ENCODE assay signal across 9 cellular contexts in the genomic region with DNA sequence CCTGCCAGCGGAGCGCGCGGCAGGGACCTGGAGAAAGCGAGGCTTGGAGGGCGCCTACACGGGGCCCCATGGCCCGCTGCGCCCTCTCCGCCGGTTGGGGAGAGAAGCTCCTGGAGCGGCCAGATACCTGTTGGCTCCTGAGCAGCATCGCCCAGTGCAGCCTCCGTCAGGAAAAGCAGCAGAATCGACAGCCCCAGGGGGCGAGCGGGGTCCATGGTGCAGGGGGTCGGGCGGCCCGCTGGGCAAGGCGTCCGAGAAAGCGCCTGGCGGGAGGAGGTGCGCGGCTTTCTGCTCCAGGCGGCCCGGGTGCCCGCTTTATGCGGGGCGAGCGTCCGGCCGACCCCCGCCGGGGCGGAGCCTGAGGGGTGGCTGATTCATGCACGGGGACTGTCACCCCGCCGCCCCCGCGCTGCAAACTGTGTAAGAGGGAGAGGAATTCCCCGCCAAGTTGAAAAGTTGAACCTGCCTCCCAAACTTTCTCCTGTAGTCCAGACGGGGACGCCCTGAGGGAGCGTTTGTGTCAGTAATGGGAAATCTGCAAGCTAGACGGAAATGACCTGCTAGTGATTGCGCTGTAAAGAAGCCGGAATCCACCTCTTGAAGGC. TPM values are rescaled to one million over a fixed set of nuclear protein-coding genes. Genes with fewer than 3 reads are reported as not detected.
DNase-seq lines count a peak whose midpoint lies in the region; ATAC-seq and TF ChIP-seq lines count a peak whose summit lies in the region.
"Had no signal": no experiment of that assay in that cellular context is flagged by ENCODE, and none has a peak within 500 bp of the region (broad histone marks: within the 10 kb centered on the region; RNA-seq: fewer than 3 reads in every experiment).

A gene with protein sequence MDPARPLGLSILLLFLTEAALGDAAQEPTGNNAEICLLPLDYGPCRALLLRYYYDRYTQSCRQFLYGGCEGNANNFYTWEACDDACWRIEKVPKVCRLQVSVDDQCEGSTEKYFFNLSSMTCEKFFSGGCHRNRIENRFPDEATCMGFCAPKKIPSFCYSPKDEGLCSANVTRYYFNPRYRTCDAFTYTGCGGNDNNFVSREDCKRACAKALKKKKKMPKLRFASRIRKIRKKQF (minus strand): TSS at position 290 of the 605 bp plus-strand sequence. CDS start 75 bp downstream, at position 215.

- no peaks in the 10 kb centered on the region for H3K36me3 ChIP-seq in A673 (ENCODE audit: insufficient read depth, low read length, poor library complexity, severe bottlenecking)
- no peaks in the 10 kb centered on the region for H3K36me3 ChIP-seq in iPS-18a (ENCODE audit: control insufficient read depth, low read depth, low read length)
- no peaks in the 10 kb centered on the region for H3K36me3 ChIP-seq in skeletal muscle satellite cell (ENCODE audit: insufficient read depth, low read length)

- intact Hi-C loops in A673 (cut with micrococcal nuclease; ENCODE audit: unreplicated experiment), result loop anchor here (1.0 to 5.0 kb wide), 2 partner anchors 34 to 377 kb away; no protein-coding TSS in a partner anchor

- POLR2A ChIA-PET in A673 (lab: Charles Lee; ENCODE audit: low non-redundant PET), result no interaction called here

- H3K27ac ChIP-seq in A673 (ENCODE audit: low read depth, low read length, poor library complexity, severe bottlenecking) (no peak within 1 kb of the TSS), iPS-18a (ENCODE audit: low read length) (no peak within 1 kb of the TSS)

- peak within 1 kb of the TSS; percentile 91 for H3K4me2 ChIP-seq in skeletal muscle satellite cell (ENCODE audit: low read length)

- ATAC-seq in GM18909 (IDR thresholded peaks at IDR 0.05; ENCODE audit: poor library complexity, unreplicated experiment) (peak; percentile 49), HG03565 (IDR thresholded peaks at IDR 0.05; ENCODE audit: unreplicated experiment) (peak; percentile 24)
- ATAC-seq: left colon had no signal

- no peaks in the 10 kb centered on the region for H3K9me3 ChIP-seq in A673 (ENCODE audit: low read depth, low read length, poor library complexity, severe bottlenecking)
- no peaks in the 10 kb centered on the region for H3K9me3 ChIP-seq in iPS-18a (ENCODE audit: control insufficient read depth, low read depth, low read length)
- no peaks in the 10 kb centered on the region for H3K9me3 ChIP-seq in skeletal muscle satellite cell (replicated peaks; ENCODE audit: low read length)

- no peak for TF ChIP-seq CTCF in A673 (conservative IDR thresholded peaks at IDR 0.05; ENCODE audit: low read depth, low read length)

- CTCF ChIA-PET in A673 (lab: Charles Lee), result interaction anchor here (0.7 kb wide), 1 partner anchor 1247 kb away, joined by 3 read pairs; no protein-coding TSS in a partner anchor

- H3K4me3 ChIP-seq in A673 (ENCODE audit: low read depth, low read length, poor library complexity, severe bottlenecking) (peak within 1 kb of the TSS; percentile 58), iPS-18a (ENCODE audit: low read length) (peak within 1 kb of the TSS; percentile 86), skeletal muscle satellite cell (ENCODE audit: low read length) (peak within 1 kb of the TSS; percentile 84)

- peaks cover 10% of the 10 kb centered on the region for H3K4me1 ChIP-seq in A673 (ENCODE audit: insufficient read depth, low read length, poor library complexity, severe bottlenecking)
- H3K4me1 ChIP-seq in iPS-18a (ENCODE audit: control insufficient read depth, low read depth, low read length), result peaks cover 2% of the 10 kb centered on the region
- H3K4me1 ChIP-seq in skeletal muscle satellite cell (ENCODE audit: control insufficient read depth, insufficient read depth, low read length), result peaks cover 15% of the 10 kb centered on the region

- no TSS peak for BruUV-seq in A673 (replicated peaks; lab: Mats Ljungman, UMichigan)

- H3K27me3 ChIP-seq in A673 (replicated peaks; ENCODE audit: insufficient read depth, low read depth, low read length, poor library complexity), result no peaks in the 10 kb centered on the region
- peaks cover 36% of the 10 kb centered on the region for H3K27me3 ChIP-seq in iPS-18a (ENCODE audit: control insufficient read depth, insufficient read depth, low read length)
- H3K27me3 ChIP-seq in skeletal muscle satellite cell (ENCODE audit: control insufficient read depth, insufficient read depth, low read length), result no peaks in the 10 kb centered on the region

- H3K9ac ChIP-seq in iPS-18a (ENCODE audit: low read length) (peak within 1 kb of the TSS; percentile 45), skeletal muscle satellite cell (ENCODE audit: low read depth, low read length) (peak within 1 kb of the TSS; percentile 81)

- peak; percentile 52 for DNase-seq in A673 (ENCODE audit: low spot score)
- peak; percentile 66 for DNase-seq in amniotic stem cell (lab: John Stamatoyannopoulos, UW)
- DNase-seq in COLO668 (lab: John Stamatoyannopoulos, UW; ENCODE audit: unreplicated experiment), result no peak
- DNase-seq in KG1 (lab: John Stamatoyannopoulos, UW), result no peak

RNA-seq across cellular contexts. Expression of the gene that starts here (rescaled TPM):
- 6.1 and 7.8 TPM in 2 replicates for total RNA-seq in A673 (2021)
- total RNA-seq in skeletal muscle satellite cell (2012; rRNA removed), result 246 and 739 TPM in 2 replicates

Comparison
In these comparisons a context has a peak if more than half of its experiments do, and no peak if none do; other contexts are left out.
1. DNase-seq: peak in A673 (single experiment) and amniotic stem cell (single experiment); none in COLO668 (single experiment) and KG1 (single experiment).
2. Peak in every context shown above with its lines, with median percentiles within 50 percentile points of each other: H3K4me3 ChIP-seq.